ENCODE assay signal across 19 cellular contexts in the genomic region with DNA sequence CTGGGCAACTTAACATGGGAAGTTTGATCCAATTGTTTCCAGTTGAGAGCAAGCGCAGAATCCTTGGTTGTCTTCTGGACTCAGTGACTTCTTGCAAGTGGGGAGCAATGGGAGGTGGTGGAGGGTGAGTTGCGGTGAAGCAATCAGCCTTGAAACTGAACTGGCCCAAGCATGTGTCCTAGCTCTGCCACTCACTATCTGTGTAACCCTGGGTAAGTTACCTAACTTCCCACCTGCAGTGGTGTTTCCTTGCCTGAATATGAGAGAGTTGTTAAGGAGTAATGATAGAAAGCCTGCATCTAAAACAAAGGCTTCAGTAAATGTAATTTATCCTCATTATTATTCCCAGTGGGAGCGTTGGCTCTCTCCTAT.
"Had no signal": no experiment of that assay in that cellular context is flagged by ENCODE, and none has a peak within 500 bp of the region (broad histone marks: within the 10 kb centered on the region; RNA-seq: fewer than 3 reads in every experiment).

No MANE protein-coding gene starts in this region.

- H3K79me2 ChIP-seq: parathyroid adenoma had no signal

- H3K36me3 ChIP-seq: left ventricle myocardium inferior, lower lobe of right lung, sigmoid colon, stomach had no signal

- H3K27ac Mint-ChIP-seq: dendritic cell treated with granulocyte-macrophage colony-stimulating factor and Interleukin-4, amounts not matched to agents 40 ng/mL and 50 ng/mL, for 4 days; effector memory CD8-positive, alpha-beta T cell; natural killer cell treated with Interleukin-12 subunit alpha and Interleukin-12 subunit beta and Interleukin-15 and Interleukin-18, amount 100 ng/mL, for 72 hours had no signal

- H3K4me3 Mint-ChIP-seq: dendritic cell treated with granulocyte-macrophage colony-stimulating factor and Interleukin-4, amounts not matched to agents 40 ng/mL and 50 ng/mL, for 4 days; effector memory CD8-positive, alpha-beta T cell; natural killer cell treated with Interleukin-12 subunit alpha and Interleukin-12 subunit beta and Interleukin-15 and Interleukin-18, amount 100 ng/mL, for 72 hours had no signal

- ATAC-seq: effector memory CD8-positive, alpha-beta T cell; foreskin keratinocyte; lower lobe of right lung; natural killer cell treated with Interleukin-12 subunit alpha and Interleukin-12 subunit beta and Interleukin-15 and Interleukin-18, amount 100 ng/mL, for 72 hours had no signal

- H3K9ac ChIP-seq: parathyroid adenoma had no signal

- H3K4me1 ChIP-seq: foreskin keratinocyte, lower lobe of right lung, parathyroid adenoma, sigmoid colon, stomach had no signal

- DNase-seq: effector memory CD8-positive, alpha-beta T cell; erythroblast; foreskin keratinocyte; kidney; left cardiac atrium; left ventricle myocardium inferior; lower lobe of right lung; mesenchymal stem cell; midbrain; sigmoid colon; stimulated activated CD4-positive, alpha-beta T cell treated with anti-CD3 and anti-CD28 coated beads, Interleukin-12 subunit alpha, Interleukin-12 subunit beta, amount 100 ng/mL, for 4 hours; stimulated activated naive CD4-positive, alpha-beta T cell; stomach; substantia nigra; trophoblast cell had no signal

- H3K36me3 Mint-ChIP-seq: natural killer cell treated with Interleukin-12 subunit alpha and Interleukin-12 subunit beta and Interleukin-15 and Interleukin-18, amount 100 ng/mL, for 72 hours had no signal

- H3K27me3 ChIP-seq: sigmoid colon, stomach had no signal

- H3K9me3 ChIP-seq: lower lobe of right lung, sigmoid colon, stomach had no signal

- H3K9me3 Mint-ChIP-seq: dendritic cell treated with granulocyte-macrophage colony-stimulating factor and Interleukin-4, amounts not matched to agents 40 ng/mL and 50 ng/mL, for 4 days; effector memory CD8-positive, alpha-beta T cell; natural killer cell treated with Interleukin-12 subunit alpha and Interleukin-12 subunit beta and Interleukin-15 and Interleukin-18, amount 100 ng/mL, for 72 hours had no signal

- H3K4me3 ChIP-seq: left ventricle myocardium inferior, lower lobe of right lung, sigmoid colon, skin epidermis, stomach had no signal

- H2AFZ ChIP-seq: parathyroid adenoma had no signal
